Comparison of ENCODE assay signal across 8 cellular contexts in genomic region chr1:26363549-26364448, GRCh38.
DNase-seq lines count a peak whose midpoint lies in the region; ATAC-seq, FAIRE-seq and TF ChIP-seq lines count a peak whose summit lies in the region.

No MANE protein-coding gene starts in this region.

- intact Hi-C loops in head of caudate nucleus (cut with DNase I) (no loop called here), posterior cingulate gyrus (cut with DNase I) (no loop called here)

- peak; percentile 75 for DNase-seq in EL
- peak; percentile 85 for DNase-seq in KBM-7
- peak; percentile 85 for DNase-seq in activated naive CD4-positive, alpha-beta T cell treated with Interleukin-2 at 50 U/mL for 16 hours
- peak; percentile 31 to 91 (median 76) for DNase-seq in head of caudate nucleus
- DNase-seq in posterior cingulate gyrus, result peak; percentile 35 to 92 (median 69)
- peak; percentile 82 for DNase-seq in urothelium cell line (ENCODE audit: low spot score)

- ATAC-seq in SK-N-SH treated with all-trans-retinoic acid at 6 μM for 48 hours (peak; percentile 90), GM21529 (IDR thresholded peaks at IDR 0.05; ENCODE audit: unreplicated experiment) (no peak)

- FAIRE-seq in urothelium cell line (lab: Jason Lieb, UNC), result no peak

- in situ Hi-C loops in KBM-7 (cut with MboI; ENCODE audit: low pct_unique_long_range_greater_than_20kb, low sequenced_read_pairs), result no loop called here

TF ChIP-seq in SK-N-SH treated with all-trans-retinoic acid at 6 μM for 48 hours, 23 proteins besides CTCF, POLR2A, EP300 and RAD21:
- no peak for TF ChIP-seq CSRNP3 (CRISPR knock-in tag; IDR thresholded peaks at IDR 0.05)
- no peak for TF ChIP-seq PATZ1 (CRISPR knock-in tag; IDR thresholded peaks at IDR 0.05; ENCODE audit: borderline replicate concordance)
- no peak for TF ChIP-seq CREB5 (CRISPR knock-in tag; IDR thresholded peaks at IDR 0.05; ENCODE audit: low read depth)
- no peak for TF ChIP-seq ZNF565 (CRISPR knock-in tag; conservative IDR thresholded peaks at IDR 0.05; ENCODE audit: low read depth)
- TF ChIP-seq PPARA (CRISPR knock-in tag; IDR thresholded peaks at IDR 0.05; ENCODE audit: borderline replicate concordance), result no peak
- no peak for TF ChIP-seq ZNF8 (CRISPR knock-in tag; IDR thresholded peaks at IDR 0.05)
- TF ChIP-seq OSR1 (CRISPR knock-in tag; IDR thresholded peaks at IDR 0.05), result no peak
- TF ChIP-seq TCF4 (CRISPR knock-in tag; IDR thresholded peaks at IDR 0.05; ENCODE audit: borderline replicate concordance), result no peak
- no peak for TF ChIP-seq POU6F1 (CRISPR knock-in tag; IDR thresholded peaks at IDR 0.05; ENCODE audit: borderline replicate concordance, low read depth)
- TF ChIP-seq SNAI2 (CRISPR knock-in tag; IDR thresholded peaks at IDR 0.05), result no peak
- no peak for TF ChIP-seq TOX (CRISPR knock-in tag; IDR thresholded peaks at IDR 0.05; ENCODE audit: borderline replicate concordance)
- no peak for TF ChIP-seq ARNTL (CRISPR knock-in tag; IDR thresholded peaks at IDR 0.05; ENCODE audit: borderline replicate concordance, low read depth)
- no peak for TF ChIP-seq ZFP30 (CRISPR knock-in tag; IDR thresholded peaks at IDR 0.05)
- TF ChIP-seq ESRRG (CRISPR knock-in tag; IDR thresholded peaks at IDR 0.05), result no peak
- no peak for TF ChIP-seq TSHZ2 (CRISPR knock-in tag; IDR thresholded peaks at IDR 0.05)
